ENCODE assay signal across 9 cellular contexts in genomic region chr3:71219744-71220638, GRCh38.
DNase-seq lines count a peak whose midpoint lies in the region; ATAC-seq and TF ChIP-seq lines count a peak whose summit lies in the region.
"Had no signal": no experiment of that assay in that cellular context is flagged by ENCODE, and none has a peak within 500 bp of the region (broad histone marks: within the 10 kb centered on the region; RNA-seq: fewer than 3 reads in every experiment).

No MANE protein-coding gene starts in this region.

- no peaks in the 10 kb centered on the region for H3K27me3 ChIP-seq in adrenal gland

- H3K4me3 Mint-ChIP-seq in stimulated activated naive B cell treated with anti-CD40 and anti-IgM and Interleukin-4, amounts not matched to agents 10 μg/mL and 1 μg/mL and 100 μg/mL, for 72 hours = peak overlapping the region in 1 of 2 donors; percentile 2
- no peak overlapping the region for H3K4me3 Mint-ChIP-seq in glutamatergic neuron (ENCODE audit: unreplicated experiment)

- no peak overlapping the region for H3K27ac ChIP-seq in adrenal gland
- H3K27ac ChIP-seq: KMS-11 had no signal

- H3K36me3 Mint-ChIP-seq in stimulated activated naive B cell treated with anti-CD40 and anti-IgM and Interleukin-4, amounts not matched to agents 10 μg/mL and 1 μg/mL and 100 μg/mL, for 72 hours = peaks cover 44 to 58% of the 10 kb centered on the region in 2 donors
- H3K36me3 Mint-ChIP-seq in glutamatergic neuron (ENCODE audit: unreplicated experiment) = peaks cover 5% of the 10 kb centered on the region

- TF ChIP-seq CTCF in glutamatergic neuron (IDR thresholded peaks at IDR 0.05; ENCODE audit: partially characterized antibody, unreplicated experiment) = no peak
- TF ChIP-seq CTCF in adrenal gland (IDR thresholded peaks at IDR 0.05) = no peak

- peak; percentile 76 for DNase-seq in activated effector memory CD4-positive, alpha-beta T cell treated with anti-CD3 and anti-CD28 coated beads, Interleukin-2, amount 50 U/mL, for 16 hours
- no peak for DNase-seq in activated effector memory CD4-positive, alpha-beta T cell treated with Interleukin-2 at 50 U/mL for 16 hours
- DNase-seq in activated T-cell treated with anti-CD3 and anti-CD28 coated beads, Interleukin-2, amount 50 U/mL, for 48 hours = peak; percentile 55 to 64
- DNase-seq in stimulated activated naive B cell treated with anti-CD40 and anti-IgM and Interleukin-4, amounts not matched to agents 10 μg/mL and 1 μg/mL and 100 μg/mL, for 72 hours = peak; percentile 61
- DNase-seq in RKO (ENCODE audit: low spot score) (no peak), glutamatergic neuron (no peak), adrenal gland (no peak)

- H3K27me3 Mint-ChIP-seq in stimulated activated naive B cell treated with anti-CD40 and anti-IgM and Interleukin-4, amounts not matched to agents 10 μg/mL and 1 μg/mL and 100 μg/mL, for 72 hours = no peaks in the 10 kb centered on the region
- H3K27me3 Mint-ChIP-seq in glutamatergic neuron (ENCODE audit: unreplicated experiment) = peaks cover 3% of the 10 kb centered on the region

- peak overlapping the region; percentile 90 for H3K27ac Mint-ChIP-seq in stimulated activated naive B cell treated with anti-CD40 and anti-IgM and Interleukin-4, amounts not matched to agents 10 μg/mL and 1 μg/mL and 100 μg/mL, for 72 hours
- H3K27ac Mint-ChIP-seq in glutamatergic neuron (ENCODE audit: unreplicated experiment) = no peak overlapping the region

- no peak for TF ChIP-seq POLR2A in adrenal gland (IDR thresholded peaks at IDR 0.05)

- intact Hi-C loops in adrenal gland (cut with DNase I) = no loop called here

- no peaks in the 10 kb centered on the region for H3K9me3 ChIP-seq in adrenal gland (replicated peaks in 1 of 3)

- no peak overlapping the region for H3K4me3 ChIP-seq in adrenal gland

- WGBS in adrenal gland, 4 donors = 94 to 97% (median 95%) methylated on average over 7 of the region's 7 CpGs

- no peaks in the 10 kb centered on the region for H3K36me3 ChIP-seq in adrenal gland (replicated peaks in 1 of 2)

- H3K4me1 Mint-ChIP-seq in stimulated activated naive B cell treated with anti-CD40 and anti-IgM and Interleukin-4, amounts not matched to agents 10 μg/mL and 1 μg/mL and 100 μg/mL, for 72 hours = peaks cover 58 to 85% of the 10 kb centered on the region in 2 donors
- H3K4me1 Mint-ChIP-seq in glutamatergic neuron (ENCODE audit: low read depth, unreplicated experiment) = no peaks in the 10 kb centered on the region

- ATAC-seq in HG03045 (IDR thresholded peaks at IDR 0.05; ENCODE audit: unreplicated experiment) = peak; percentile 83
- peak; percentile 100 for ATAC-seq in stimulated activated naive B cell treated with anti-CD40 and anti-IgM and Interleukin-4, amounts not matched to agents 10 μg/mL and 1 μg/mL and 100 μg/mL, for 72 hours (replicated peaks)

- peaks cover 5 to 18% of the 10 kb centered on the region in 2 donors for H3K9me3 Mint-ChIP-seq in stimulated activated naive B cell treated with anti-CD40 and anti-IgM and Interleukin-4, amounts not matched to agents 10 μg/mL and 1 μg/mL and 100 μg/mL, for 72 hours
- H3K9me3 Mint-ChIP-seq in glutamatergic neuron (ENCODE audit: unreplicated experiment) = peaks cover 2% of the 10 kb centered on the region

- H3K4me1 ChIP-seq in adrenal gland (replicated peaks in 1 of 2) = no peaks in the 10 kb centered on the region

Comparison
In these comparisons a context has a peak if more than half of its experiments do, and no peak if none do; other contexts are left out.
1. DNase-seq: peak in activated effector memory CD4-positive, alpha-beta T cell treated with anti-CD3 and anti-CD28 coated beads, Interleukin-2, amount 50 U/mL, for 16 hours (single experiment), activated T-cell treated with anti-CD3 and anti-CD28 coated beads, Interleukin-2, amount 50 U/mL, for 48 hours (2 of 2) and stimulated activated naive B cell treated with anti-CD40 and anti-IgM and Interleukin-4, amounts not matched to agents 10 μg/mL and 1 μg/mL and 100 μg/mL, for 72 hours (single experiment); none in activated effector memory CD4-positive, alpha-beta T cell treated with Interleukin-2 at 50 U/mL for 16 hours (single experiment), RKO (single experiment), glutamatergic neuron (single experiment) and adrenal gland (0 of 7).